1 cellular context compared by ENCODE assay signal in the genomic region with DNA sequence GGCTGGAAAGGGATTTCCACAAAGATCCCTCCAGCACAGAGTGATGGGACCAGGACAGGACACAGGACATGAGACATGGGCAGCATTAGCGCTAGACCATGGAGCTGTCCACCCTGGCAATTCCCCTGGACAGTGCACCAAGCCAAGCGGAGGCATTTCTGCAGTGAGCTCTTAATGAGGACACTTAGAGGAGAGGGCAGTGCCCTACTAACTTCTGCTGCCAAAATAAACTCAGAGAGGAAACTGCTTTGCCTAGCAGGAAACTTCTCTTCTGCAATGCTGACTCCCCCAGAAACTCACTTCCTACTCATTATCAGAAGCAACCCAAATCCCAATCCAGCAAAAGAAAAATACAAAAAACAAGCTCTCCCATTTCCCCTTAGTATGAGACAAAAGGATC.
A peak's percentile ranks its signal among the peaks of the same experiment; 100 is the strongest.
TF ChIP-seq lines count a peak whose summit lies in the region.

No MANE protein-coding gene starts in this region.

TF ChIP-seq in endothelial cell of umbilical vein, 7 proteins besides CTCF, POLR2A, EP300 and RAD21 (continued from another document):
- peak; percentile 26 for TF ChIP-seq POLR2AphosphoS5 (IDR thresholded peaks at IDR 0.05; ENCODE audit: insufficient read depth, low read depth, low read length)
